8 cellular contexts compared by ENCODE assay signal in the genomic region with DNA sequence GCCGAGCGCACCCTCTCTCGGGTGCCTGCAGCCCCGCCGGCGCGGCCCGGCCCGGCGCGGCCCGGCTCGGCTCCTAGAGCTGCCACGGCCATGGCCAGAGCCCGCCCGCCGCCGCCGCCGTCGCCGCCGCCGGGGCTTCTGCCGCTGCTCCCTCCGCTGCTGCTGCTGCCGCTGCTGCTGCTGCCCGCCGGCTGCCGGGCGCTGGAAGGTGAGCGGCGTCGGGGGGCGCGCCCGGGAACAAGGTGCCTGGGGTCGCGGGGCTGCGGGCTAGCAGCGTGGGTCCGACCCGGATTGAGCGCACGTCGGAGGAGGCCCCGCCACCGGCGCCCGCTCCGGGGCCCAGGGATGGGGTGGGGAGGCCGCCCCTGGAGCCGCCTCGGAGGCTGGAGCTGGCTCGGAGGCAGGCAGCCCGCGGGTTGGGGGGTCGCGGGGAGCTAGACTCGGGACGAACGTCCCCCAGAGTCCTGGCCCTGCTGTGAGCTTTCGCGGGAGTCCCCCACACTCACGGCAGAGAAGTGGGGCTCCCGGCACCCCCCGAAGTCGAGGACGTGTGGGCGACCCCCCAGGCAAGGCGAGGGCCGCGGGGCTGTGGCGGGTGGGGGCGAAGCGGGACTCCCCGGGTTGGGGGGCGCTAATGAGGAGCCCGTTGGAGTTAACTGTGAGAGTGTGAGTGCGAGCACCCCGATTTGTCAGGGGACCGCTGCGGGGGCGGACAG. TPM values are rescaled to one million over a fixed set of nuclear protein-coding genes. Genes with fewer than 3 reads are reported as not detected.
DNase-seq lines count a peak whose midpoint lies in the region; FAIRE-seq and TF ChIP-seq lines count a peak whose summit lies in the region.

No MANE protein-coding gene starts in this region.

- peaks cover 30% of the 10 kb centered on the region for H3K4me1 ChIP-seq in adipocyte (ENCODE audit: control insufficient read depth, insufficient read depth, low read length)
- H3K4me1 ChIP-seq in smooth muscle cell (ENCODE audit: low read depth), result peaks cover 35% of the 10 kb centered on the region

- H3K4me2 ChIP-seq in smooth muscle cell, result peak overlapping the region; percentile 99

- H3K27ac ChIP-seq in smooth muscle cell (ENCODE audit: low read depth), result no peak overlapping the region

- peak; percentile 72 for DNase-seq in DMS 273 (lab: John Stamatoyannopoulos, UW; ENCODE audit: unreplicated experiment)
- no peak for DNase-seq in DMS 273 treated with DMSO at 0.1 percent for 48 hours (lab: John Stamatoyannopoulos, UW)
- DNase-seq in adipocyte (ENCODE audit: low read depth), result peak; percentile 63
- DNase-seq in smooth muscle cell (lab: John Stamatoyannopoulos, UW; ENCODE audit: unreplicated experiment), result no peak
- DNase-seq in GM12891 (ENCODE audit: insufficient read length, low spot score), result no peak
- DNase-seq in AG08395 (ENCODE audit: low spot score), result no peak
- DNase-seq in NCI-H2081 treated with DMSO at 0.1 percent for 48 hours (lab: John Stamatoyannopoulos, UW), result no peak

- H3K9me3 ChIP-seq in adipocyte (ENCODE audit: control insufficient read depth, low read length), result no peaks in the 10 kb centered on the region
- H3K9me3 ChIP-seq in iPS-18c (ENCODE audit: control insufficient read depth, insufficient read depth, low read length), result peaks cover 3% of the 10 kb centered on the region
- H3K9me3 ChIP-seq in smooth muscle cell (replicated peaks; ENCODE audit: low read depth), result no peaks in the 10 kb centered on the region

- H4K20me1 ChIP-seq in smooth muscle cell (ENCODE audit: low read depth), result peaks cover 41% of the 10 kb centered on the region

- WGBS in smooth muscle cell (ENCODE audit: low lambda C conversion rate), result 2% methylated on average over 33 of the region's 84 CpGs

- H3K27me3 ChIP-seq in adipocyte (replicated peaks; ENCODE audit: control insufficient read depth, insufficient read depth, low read length) (peaks cover 25% of the 10 kb centered on the region), smooth muscle cell (ENCODE audit: low read depth) (peaks cover 20% of the 10 kb centered on the region)

- peaks cover 44% of the 10 kb centered on the region for H3K79me2 ChIP-seq in smooth muscle cell (ENCODE audit: low read depth)

- no peak for FAIRE-seq in GM12891 (lab: Jason Lieb, UNC)

- H3K9ac ChIP-seq in adipocyte (ENCODE audit: low read length) (peak overlapping the region; percentile 60), smooth muscle cell (ENCODE audit: low read depth) (peak overlapping the region; percentile 70)

- TF ChIP-seq POLR2A in GM12891 (IDR thresholded peaks at IDR 0.05; ENCODE audit: low read depth, low read length), result no peak

- H3K4me3 ChIP-seq in adipocyte (ENCODE audit: low read length), result peak overlapping the region; percentile 74
- peak overlapping the region; percentile 60 for H3K4me3 ChIP-seq in iPS-18c (ENCODE audit: insufficient read depth, low read depth, low read length)
- peak overlapping the region; percentile 90 for H3K4me3 ChIP-seq in smooth muscle cell

- no peaks in the 10 kb centered on the region for H3K36me3 ChIP-seq in adipocyte (ENCODE audit: control insufficient read depth, insufficient read depth, low read length, severe bottlenecking)
- H3K36me3 ChIP-seq in smooth muscle cell (ENCODE audit: low read depth), result no peaks in the 10 kb centered on the region

- no peak for TF ChIP-seq CTCF in smooth muscle cell (IDR thresholded peaks at IDR 0.05; ENCODE audit: borderline replicate concordance, insufficient read depth, poor library complexity, severe bottlenecking)

- H3F3A ChIP-seq in smooth muscle cell (ENCODE audit: low read depth), result peaks cover 17% of the 10 kb centered on the region

- no peak overlapping the region for H2AFZ ChIP-seq in smooth muscle cell (ENCODE audit: low read depth)

TF ChIP-seq in GM12891, 5 proteins besides CTCF, POLR2A, EP300 and RAD21:
- TF ChIP-seq POU2F2 (IDR thresholded peaks at IDR 0.05; ENCODE audit: low read depth, low read length) (no peak), POLR2AphosphoS5 (IDR thresholded peaks at IDR 0.05; ENCODE audit: low read depth, low read length) (no peak), PAX5 (IDR thresholded peaks at IDR 0.05; ENCODE audit: insufficient read depth, low read length, severe bottlenecking) (no peak), TAF1 (IDR thresholded peaks at IDR 0.05; ENCODE audit: low read depth, low read length) (no peak), SPI1 (IDR thresholded peaks at IDR 0.05; ENCODE audit: low read depth, low read length) (no peak)

RNA-seq across cellular contexts. Expression of a gene that starts 0.7 kb away (rescaled TPM):
- 9.9 and 11.1 TPM in 2 replicates for total RNA-seq in smooth muscle cell
- polyA plus RNA-seq in smooth muscle cell, result 23.1 and 31.6 TPM in 2 replicates
- not detected for polyA plus RNA-seq in GM12891 (2012; ENCODE audit: low read depth, missing spikeins)

Comparison
In these comparisons a context has a peak if more than half of its experiments do, and no peak if none do; other contexts are left out.
1. DNase-seq: peak in DMS 273 (single experiment) and adipocyte (single experiment); none in DMS 273 treated with DMSO at 0.1 percent for 48 hours (single experiment), smooth muscle cell (single experiment), GM12891 (single experiment), AG08395 (single experiment) and NCI-H2081 treated with DMSO at 0.1 percent for 48 hours (single experiment).
2. Peak in every context shown above with its lines, with median percentiles within 50 percentile points of each other: H3K4me3 ChIP-seq.